Comparison of ENCODE assay signal across 1 cellular context in genomic region chr2:215831296-215831913, GRCh38.
A peak's percentile ranks its signal among the peaks of the same experiment; 100 is the strongest.
TF ChIP-seq lines count a peak whose summit lies in the region.

No MANE protein-coding gene starts in this region.

TF ChIP-seq in HepG2, 621 proteins besides CTCF, POLR2A, EP300 and RAD21 (continued from another document and continues in another):
- TF ChIP-seq THAP9 (CRISPR knock-in tag; IDR thresholded peaks at IDR 0.05; ENCODE audit: borderline replicate concordance) (no peak), ZNF784 (CRISPR knock-in tag; IDR thresholded peaks at IDR 0.05; ENCODE audit: borderline replicate concordance) (0 out of 2 replicates have a peak, but pooled peaks have one; percentile 64), MTA1 (CRISPR knock-in tag; IDR thresholded peaks at IDR 0.05; ENCODE audit: borderline replicate concordance) (no peak), PITX1 (CRISPR knock-in tag; IDR thresholded peaks at IDR 0.05) (peak; percentile 32; the same call in 1 of the 2 replicates), SALL1 (CRISPR knock-in tag; IDR thresholded peaks at IDR 0.05) (peak; percentile 64), GATA4 (IDR thresholded peaks at IDR 0.05; ENCODE audit: borderline replicate concordance, low read depth) (0 out of 2 replicates have a peak, but pooled peaks have one; percentile 30), PLSCR1 (CRISPR knock-in tag; IDR thresholded peaks at IDR 0.05; ENCODE audit: borderline replicate concordance) (no peak), ZNF503 (CRISPR knock-in tag; IDR thresholded peaks at IDR 0.05) (no peak), ZNF274 (CRISPR knock-in tag; IDR thresholded peaks at IDR 0.05) (no peak), SOX13 (IDR thresholded peaks at IDR 0.05) (no peak), SOX13 (CRISPR knock-in tag; conservative IDR thresholded peaks at IDR 0.05 in 1 of 2, IDR thresholded peaks at IDR 0.05 in 1 of 2) (peak in 1 of 2 experiments; percentile 73; a peak in 2 of 4 replicates), ZNF891 (CRISPR knock-in tag; IDR thresholded peaks at IDR 0.05) (no peak), PPARG (CRISPR knock-in tag; conservative IDR thresholded peaks at IDR 0.05) (0 out of 2 replicates have a peak, but pooled peaks have one; percentile 29), ZMYM2 (CRISPR knock-in tag; IDR thresholded peaks at IDR 0.05) (no peak), ZNF546 (CRISPR knock-in tag; conservative IDR thresholded peaks at IDR 0.05) (no peak), TOPORS (CRISPR knock-in tag; IDR thresholded peaks at IDR 0.05) (no peak), ZNF547 (CRISPR knock-in tag; IDR thresholded peaks at IDR 0.05) (0 out of 2 replicates have a peak, but pooled peaks have one; percentile 37), STAG1 (CRISPR knock-in tag; IDR thresholded peaks at IDR 0.05) (0 out of 2 replicates have a peak, but pooled peaks have one; percentile 19), THAP11 (CRISPR knock-in tag; IDR thresholded peaks at IDR 0.05) (peak; percentile 30; the same call in 1 of the 2 replicates), ARID3A (IDR thresholded peaks at IDR 0.05; ENCODE audit: low read depth, low read length) (no peak), ATF4 (CRISPR knock-in tag; IDR thresholded peaks at IDR 0.05) (peak; percentile 64 to 90; a peak in 3 of 4 replicates), GFI1 (CRISPR knock-in tag; IDR thresholded peaks at IDR 0.05; ENCODE audit: borderline replicate concordance) (peak; percentile 36; the same call in 1 of the 2 replicates), ZBTB44 (CRISPR knock-in tag; IDR thresholded peaks at IDR 0.05) (no peak), ETV6 (CRISPR knock-in tag; conservative IDR thresholded peaks at IDR 0.05) (0 out of 2 replicates have a peak, but pooled peaks have one; percentile 16), ZBTB42 (CRISPR knock-in tag; IDR thresholded peaks at IDR 0.05) (no peak), NR2F1 (CRISPR knock-in tag; IDR thresholded peaks at IDR 0.05) (no peak), ZBTB7A (CRISPR knock-in tag; IDR thresholded peaks at IDR 0.05) (no peak), ZEB1 (IDR thresholded peaks at IDR 0.05; ENCODE audit: insufficient replicate concordance, low read depth) (no peak), ELK4 (CRISPR knock-in tag; IDR thresholded peaks at IDR 0.05; ENCODE audit: borderline replicate concordance) (no peak), THRA (CRISPR knock-in tag; IDR thresholded peaks at IDR 0.05; ENCODE audit: borderline replicate concordance) (peak; percentile 58; the same call in 1 of the 2 replicates), ELF3 (CRISPR knock-in tag; IDR thresholded peaks at IDR 0.05) (peak; percentile 32), GMEB1 (CRISPR knock-in tag; IDR thresholded peaks at IDR 0.05; ENCODE audit: borderline replicate concordance) (no peak), ZKSCAN5 (CRISPR knock-in tag; IDR thresholded peaks at IDR 0.05) (no peak), HNF4G (IDR thresholded peaks at IDR 0.05; ENCODE audit: borderline replicate concordance, low read depth, low read length) (0 out of 2 replicates have a peak, but pooled peaks have one; percentile 9), HNF4G (CRISPR knock-in tag; IDR thresholded peaks at IDR 0.05; ENCODE audit: borderline replicate concordance, low read depth) (no peak), KAT8 (CRISPR knock-in tag; IDR thresholded peaks at IDR 0.05) (peak; percentile 27; the same call in 1 of the 2 replicates), TFDP2 (CRISPR knock-in tag; IDR thresholded peaks at IDR 0.05) (no peak), ZNF354B (CRISPR knock-in tag; IDR thresholded peaks at IDR 0.05) (no peak), EHMT2 (IDR thresholded peaks at IDR 0.05; ENCODE audit: borderline replicate concordance, low read depth, low read length) (0 out of 2 replicates have a peak, but pooled peaks have one; percentile 39), ZSCAN30 (CRISPR knock-in tag; IDR thresholded peaks at IDR 0.05) (peak; percentile 58; the same call in 1 of the 2 replicates), ZNF616 (CRISPR knock-in tag; IDR thresholded peaks at IDR 0.05; ENCODE audit: low read depth) (no peak), ZNF749 (CRISPR knock-in tag; IDR thresholded peaks at IDR 0.05; ENCODE audit: borderline replicate concordance) (peak; percentile 44; the same call in 1 of the 2 replicates), SOX5 (CRISPR knock-in tag; IDR thresholded peaks at IDR 0.05; ENCODE audit: borderline replicate concordance) (peak; percentile 50; the same call in 1 of the 2 replicates)
